ENCODE assay signal across 8 cellular contexts in genomic region chr12:89346741-89347324, GRCh38. TPM values are rescaled to one million over a fixed set of nuclear protein-coding genes. Genes with fewer than 3 reads are reported as not detected.
A peak's percentile ranks its signal among the peaks of the same experiment; 100 is the strongest.
DNase-seq lines count a peak whose midpoint lies in the region; ATAC-seq, FAIRE-seq and TF ChIP-seq lines count a peak whose summit lies in the region.

No MANE protein-coding gene starts in this region.

- peak overlapping the region; percentile 90 to 95 (median 94) for H3K27ac Mint-ChIP-seq in CD14-positive monocyte

- in situ Hi-C loops in HepG2 (cut with HindIII; ENCODE audit: extremely low pct_ligation_motif_present, low pct_unique_long_range_greater_than_20kb): loop anchor here (25.0 kb wide), 1 partner anchor 285 kb away; no protein-coding TSS in a partner anchor

- peaks cover 53% of the 10 kb centered on the region for H3K4me1 Mint-ChIP-seq in CD14-positive monocyte

- peaks cover 47% of the 10 kb centered on the region for H4K20me1 ChIP-seq in HepG2 (ENCODE audit: insufficient read depth, low read length)

- peaks cover 0 to 9% (median 2%) of the 10 kb centered on the region in 3 donors for H3K27me3 Mint-ChIP-seq in CD14-positive monocyte (ENCODE audit: low read depth in 3 of 3)

- BruUV-seq in HepG2 (replicated peaks; lab: Mats Ljungman, UMichigan): no TSS peak

- intact Hi-C loops in CD14-positive monocyte (cut with micrococcal nuclease): loop anchor here in 1 of 2 donors (10.0 kb wide), 1 partner anchor 118 kb away; no protein-coding TSS in a partner anchor
- intact Hi-C loops in ascending aorta (cut with DNase I): no loop called here
- intact Hi-C loops in HepG2 (cut with micrococcal nuclease; ENCODE audit: unreplicated experiment): loop anchor here (2.0 kb wide), 1 partner anchor 296 kb away; no protein-coding TSS in a partner anchor
- intact Hi-C loops in upper lobe of right lung (cut with DNase I): no loop called here

- peak; percentile 49 to 60 for TF ChIP-seq POLR2A in HepG2 (IDR thresholded peaks at IDR 0.05; ENCODE audit: insufficient read depth in 1 of 2, low read depth in 2 of 2, low read length in 2 of 2)

- H3K36me3 Mint-ChIP-seq in CD14-positive monocyte: peaks cover 47 to 54% of the 10 kb centered on the region in 2 donors

- no peaks in the 10 kb centered on the region for H3K9me3 ChIP-seq in ascending aorta
- no peaks in the 10 kb centered on the region for H3K9me3 ChIP-seq in HepG2 (ENCODE audit: low read length)
- no peaks in the 10 kb centered on the region for H3K9me3 ChIP-seq in upper lobe of right lung

- H3K9ac ChIP-seq in HepG2 (ENCODE audit: insufficient read depth, low read depth, low read length): no peak overlapping the region

- peaks cover 0 to 13% (median 3%) of the 10 kb centered on the region in 7 donors for H3K9me3 Mint-ChIP-seq in CD14-positive monocyte

- peak overlapping the region; percentile 62 to 99 for H3K4me3 Mint-ChIP-seq in CD14-positive monocyte

- no peak for TF ChIP-seq CTCF in CD14-positive monocyte (IDR thresholded peaks at IDR 0.05)
- TF ChIP-seq CTCF in ascending aorta (IDR thresholded peaks at IDR 0.05): no peak
- TF ChIP-seq CTCF in HepG2 (CRISPR knock-in tag; IDR thresholded peaks at IDR 0.05): no peak
- TF ChIP-seq CTCF in upper lobe of right lung (IDR thresholded peaks at IDR 0.05): no peak

- H3K4me3 ChIP-seq in ascending aorta: peak overlapping the region in 1 of 2 donors; percentile 15
- no peak overlapping the region; a peak in 2 of 6 replicates for H3K4me3 ChIP-seq in HepG2 (replicated peaks in 1 of 3; ENCODE audit: insufficient read depth in 1 of 3, low read depth in 2 of 3, low read length in 3 of 3)
- H3K4me3 ChIP-seq in upper lobe of right lung: peak overlapping the region; percentile 72

- H3K4me1 ChIP-seq in ascending aorta (peaks cover 4 to 31% of the 10 kb centered on the region in 2 donors), HepG2 (ENCODE audit: insufficient read depth, low read length) (peaks cover 66% of the 10 kb centered on the region), upper lobe of right lung (peaks cover 49% of the 10 kb centered on the region)

- H3K27me3 ChIP-seq in ascending aorta: no peaks in the 10 kb centered on the region
- peaks cover 0 to 9% of the 10 kb centered on the region in 2 experiments; a peak in 1 of 5 replicates for H3K27me3 ChIP-seq in HepG2 (ENCODE audit: control insufficient read depth in 1 of 2, insufficient read depth in 2 of 2, low read length in 2 of 2)
- H3K27me3 ChIP-seq in upper lobe of right lung: no peaks in the 10 kb centered on the region

- no peak for FAIRE-seq in HepG2 (lab: Jason Lieb, UNC)

- ATAC-seq in GM21447 (IDR thresholded peaks at IDR 0.05; ENCODE audit: unreplicated experiment) (peak; percentile 12), HepG2 (peak; percentile 20), upper lobe of right lung (peak; percentile 25)

- H2AFZ ChIP-seq in HepG2 (ENCODE audit: low read length): no peak overlapping the region

- H3K79me2 ChIP-seq in HepG2 (ENCODE audit: insufficient read depth, low read length): peaks cover 44% of the 10 kb centered on the region

- TF ChIP-seq EP300 in HepG2 (IDR thresholded peaks at IDR 0.05; ENCODE audit: low read depth in 2 of 2, low read length in 2 of 2) (no peak), HepG2 (CRISPR knock-in tag; IDR thresholded peaks at IDR 0.05; ENCODE audit: borderline replicate concordance) (no peak)

- peak overlapping the region; percentile 94 for H3K4me2 ChIP-seq in HepG2 (ENCODE audit: low read depth, low read length)

- WGBS in HepG2 (ENCODE audit: low lambda C conversion rate): 47% methylated on average over 8 of the region's 8 CpGs

- DNase-seq in CD14-positive monocyte (ENCODE audit: low spot score) (no peak), NCI-H1417 treated with DMSO at 0.1 percent for 48 hours (lab: John Stamatoyannopoulos, UW) (peak; percentile 74), ascending aorta (ENCODE audit: low spot score in 2 of 2) (no peak), HepG2 (ENCODE audit: low spot score) (peak; percentile 42), upper lobe of right lung (no peak), HEK293T (ENCODE audit: extremely low spot score) (no peak), inferior parietal cortex (ENCODE audit: extremely low spot score) (no peak)

- CTCF ChIA-PET in HepG2 (lab: Yijun Ruan, JAX; ENCODE audit: low intra/inter-chr PET ratio, low total read pairs) (no interaction called here), HEK293T (lab: Yijun Ruan, JAX) (interaction anchor here (0.6 to 0.7 kb wide), 2 partner anchors 61 to 85 kb away, joined by 3 read pairs; no protein-coding TSS in a partner anchor)

- peaks cover 0 to 26% of the 10 kb centered on the region in 2 donors for H3K36me3 ChIP-seq in ascending aorta
- peaks cover 8 to 26% of the 10 kb centered on the region in 2 experiments for H3K36me3 ChIP-seq in HepG2 (replicated peaks in 1 of 2; ENCODE audit: control insufficient read depth in 1 of 2, insufficient read depth in 2 of 2, low read length in 2 of 2)
- peaks cover 33% of the 10 kb centered on the region for H3K36me3 ChIP-seq in upper lobe of right lung

- no peak for TF ChIP-seq RAD21 in HepG2 (CRISPR knock-in tag; IDR thresholded peaks at IDR 0.05)

- POLR2A ChIA-PET in HepG2 (lab: Yijun Ruan, JAX) (interaction anchor here (0.7 to 3.9 kb wide), 10 partner anchors 7 to 160 kb away, joined by 3 to 49 read pairs (median 4); partner anchors contain the start of gene DUSP6), HEK293T (lab: Yijun Ruan, JAX) (no interaction called here)

- H3K27ac ChIP-seq in ascending aorta (peak overlapping the region; percentile 6 to 32), HepG2 (ENCODE audit: extremely low read length, insufficient read depth, low read length) (peak overlapping the region; percentile 89), upper lobe of right lung (peak overlapping the region; percentile 68)

TF ChIP-seq in HepG2, 621 proteins besides CTCF, POLR2A, EP300 and RAD21 (continues in another document):
- TF ChIP-seq ATAD3A (CRISPR knock-in tag; IDR thresholded peaks at IDR 0.05) (no peak), AGO1 (IDR thresholded peaks at IDR 0.05; ENCODE audit: low read depth, low read length, poor library complexity, severe bottlenecking) (peak; percentile 77), ZNF337 (CRISPR knock-in tag; IDR thresholded peaks at IDR 0.05; ENCODE audit: borderline replicate concordance, low read depth) (no peak), ZNF333 (CRISPR knock-in tag; IDR thresholded peaks at IDR 0.05; ENCODE audit: borderline replicate concordance) (no peak), ZNF564 (CRISPR knock-in tag; IDR thresholded peaks at IDR 0.05) (no peak), MAF1 (CRISPR knock-in tag; IDR thresholded peaks at IDR 0.05; ENCODE audit: borderline replicate concordance) (no peak), NBN (conservative IDR thresholded peaks at IDR 0.05) (no peak), CENPT (CRISPR knock-in tag; IDR thresholded peaks at IDR 0.05; ENCODE audit: low read depth) (no peak), SP1 (IDR thresholded peaks at IDR 0.05) (no peak), SP1 (CRISPR knock-in tag; IDR thresholded peaks at IDR 0.05) (no peak), KDM6A (CRISPR knock-in tag; IDR thresholded peaks at IDR 0.05; ENCODE audit: low read depth) (no peak)

TF ChIP-seq in HEK293T, 16 proteins besides CTCF, POLR2A, EP300 and RAD21:
- TF ChIP-seq ARNT (IDR thresholded peaks at IDR 0.05) (no peak), FOXA1 (IDR thresholded peaks at IDR 0.05) (no peak), SP1 (IDR thresholded peaks at IDR 0.05) (no peak), ZNF384 (IDR thresholded peaks at IDR 0.05) (no peak)

RNA-seq across cellular contexts. Expression of gene DUSP6, which starts 5.5 kb away (rescaled TPM):
- polyA plus RNA-seq in CD14-positive monocyte (100 to 1,000 TPM; 653 to 880 TPM), HepG2 (2011; rRNA removed) (161 and 175 TPM in 2 replicates)
- total RNA-seq in ascending aorta (370 TPM), HepG2 (2016; rRNA removed; fragmentation: Illumina TruSeq; extraction: Trizol) (37.0 and 40.9 TPM in 2 replicates), upper lobe of right lung (110 TPM)
- 4.4 and 4.7 TPM in 2 replicates for total RNA-seq in HepG2 (2016; cell fraction: cytosol; rRNA removed; fragmentation: Illumina TruSeq; extraction: Trizol; ENCODE audit: low read depth)
- 36.2 and 41.6 TPM in 2 replicates for total RNA-seq in HepG2 (2016; cell fraction: insoluble cytoplasmic fraction; rRNA removed; fragmentation: Illumina TruSeq; extraction: Trizol)
- 13.7 and 14.2 TPM in 2 replicates for total RNA-seq in HepG2 (2016; cell fraction: membrane; rRNA removed; fragmentation: Illumina TruSeq; extraction: Trizol)
- total RNA-seq in HepG2 (2016; cell fraction: nucleus; rRNA removed; fragmentation: Illumina TruSeq; extraction: Trizol): 52.5 and 56.1 TPM in 2 replicates
- 140 and 159 TPM in 2 replicates for polyA plus RNA-seq in HepG2 (2011; cell fraction: cytosol; rRNA removed)
- polyA plus RNA-seq in HepG2 (2011; cell fraction: nucleus; rRNA removed): 198 and 204 TPM in 2 replicates
- polyA plus RNA-seq in HepG2 (2012): 101 and 134 TPM in 2 replicates
- 1.2 and 1.4 TPM in 2 replicates for polyA plus RNA-seq in HepG2 (2016; cell fraction: cytosol; fragmentation: Illumina TruSeq; extraction: Trizol; ENCODE audit: low read depth)
- 31.8 and 35.1 TPM in 2 replicates for polyA plus RNA-seq in HepG2 (2016; cell fraction: insoluble cytoplasmic fraction; fragmentation: Illumina TruSeq; extraction: Trizol; ENCODE audit: low read depth)
- polyA plus RNA-seq in HepG2 (2016; cell fraction: membrane; fragmentation: Illumina TruSeq; extraction: Trizol; ENCODE audit: low read depth): 4.5 and 5.5 TPM in 2 replicates
- polyA plus RNA-seq in HepG2 (2016; cell fraction: nucleus; fragmentation: Illumina TruSeq; extraction: Trizol; ENCODE audit: insufficient read depth, low read depth): 62.5 and 77.8 TPM in 2 replicates
- 3.5 and 736 TPM in 2 replicates for polyA minus RNA-seq in HepG2 (2011; rRNA and poly(A)+ RNA removed; ENCODE audit: low replicate concordance)
- 161 and 182 TPM in 2 replicates for polyA minus RNA-seq in HepG2 (2011; cell fraction: cytosol; rRNA and poly(A)+ RNA removed)
- polyA minus RNA-seq in HepG2 (2011; cell fraction: nucleus; rRNA and poly(A)+ RNA removed): 194 and 220 TPM in 2 replicates

Comparison
In these comparisons a context has a peak if more than half of its experiments do, and no peak if none do; other contexts are left out.
1. DNase-seq: peak in NCI-H1417 treated with DMSO at 0.1 percent for 48 hours (single experiment) and HepG2 (single experiment); none in CD14-positive monocyte (single experiment), ascending aorta (0 of 2), upper lobe of right lung (single experiment), HEK293T (single experiment) and inferior parietal cortex (single experiment).
2. H3K27ac ChIP-seq: peak in every context shown above with its lines; median percentile 89 in HepG2; 68 in upper lobe of right lung; 19 in ascending aorta.
3. Peak in every context shown above with its lines, with median percentiles within 50 percentile points of each other: ATAC-seq.